ENCODE assay signal across 20 cellular contexts in the genomic region with DNA sequence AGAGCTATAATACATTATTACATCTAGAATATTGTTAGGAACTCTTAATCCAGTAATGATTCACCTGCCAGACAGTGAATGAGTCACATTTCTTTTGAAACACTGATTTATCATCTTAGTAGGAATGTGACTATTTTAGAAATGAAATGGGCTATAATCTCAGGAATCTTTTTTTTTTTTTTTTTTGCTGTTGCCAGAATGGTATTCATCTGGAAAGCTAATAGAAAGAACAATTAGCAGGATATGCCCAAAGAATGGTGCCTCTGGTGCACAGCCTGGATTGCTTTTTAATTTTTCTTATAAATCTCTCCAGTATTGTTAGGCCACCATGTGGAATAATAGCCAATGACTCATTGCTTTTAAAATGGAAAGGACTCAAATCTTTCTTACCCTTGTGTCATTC.
DNase-seq lines count a peak whose midpoint lies in the region; ATAC-seq lines count a peak whose summit lies in the region.
"Had no signal": no experiment of that assay in that cellular context is flagged by ENCODE, and none has a peak within 500 bp of the region (broad histone marks: within the 10 kb centered on the region; RNA-seq: fewer than 3 reads in every experiment).

No MANE protein-coding gene starts in this region.

- H3K4me1 Mint-ChIP-seq in T-helper 2 cell treated with Interferon-gamma antibody and Interleukin-4, amounts not matched to agents 5 μg/mL and 100 μg/mL, for 36 hours (ENCODE audit: low read depth), result no peaks in the 10 kb centered on the region
- H3K4me1 Mint-ChIP-seq: activated CD4-positive, alpha-beta T cell treated with anti-CD3 and anti-CD28 coated beads, Interleukin-2, amount 10 ng/mL, durations not matched to agents 7 days and 5 days; stimulated activated naive CD8-positive, alpha-beta T cell treated with anti-CD3 and anti-CD28 coated beads, Interleukin-15, amount 100 ng/mL, for 72 hours had no signal

- no peak overlapping the region for H3K27ac Mint-ChIP-seq in T-helper 2 cell treated with Interferon-gamma antibody and Interleukin-4, amounts not matched to agents 5 μg/mL and 100 μg/mL, for 36 hours
- H3K27ac Mint-ChIP-seq: activated CD4-positive, alpha-beta T cell treated with anti-CD3 and anti-CD28 coated beads, Interleukin-2, amount 10 ng/mL, durations not matched to agents 7 days and 5 days; stimulated activated naive CD8-positive, alpha-beta T cell treated with anti-CD3 and anti-CD28 coated beads, Interleukin-15, amount 100 ng/mL, for 72 hours had no signal

- H3K27me3 Mint-ChIP-seq in T-helper 2 cell treated with Interferon-gamma antibody and Interleukin-4, amounts not matched to agents 5 μg/mL and 100 μg/mL, for 36 hours (ENCODE audit: low read depth), result no peaks in the 10 kb centered on the region
- H3K27me3 Mint-ChIP-seq: activated CD4-positive, alpha-beta T cell treated with anti-CD3 and anti-CD28 coated beads, Interleukin-2, amount 10 ng/mL, durations not matched to agents 7 days and 5 days; stimulated activated naive CD8-positive, alpha-beta T cell treated with anti-CD3 and anti-CD28 coated beads, Interleukin-15, amount 100 ng/mL, for 72 hours had no signal

- ATAC-seq in esophagus mucosa, result peak; percentile 91
- ATAC-seq in HG03354 (IDR thresholded peaks at IDR 0.05; ENCODE audit: poor library complexity, severe bottlenecking, unreplicated experiment), result no peak
- ATAC-seq: Panc1; sciatic nerve; stimulated activated naive CD8-positive, alpha-beta T cell treated with anti-CD3 and anti-CD28 coated beads, Interleukin-15, amount 100 ng/mL, for 72 hours had no signal

- DNase-seq in HCEC 1CT (peak; percentile 3), RKO (ENCODE audit: low spot score) (peak; percentile 57), renal cortical epithelial cell (ENCODE audit: low read depth) (peak; percentile 48), T1000 (lab: John Stamatoyannopoulos, UW) (no peak), NCI-H1105 (lab: John Stamatoyannopoulos, UW) (no peak)
- DNase-seq in T-helper 2 cell treated with Interferon-gamma antibody and Interleukin-4, amounts not matched to agents 5 μg/mL and 100 μg/mL, for 36 hours (ENCODE audit: low spot score), result no peak
- DNase-seq: activated CD4-positive, alpha-beta T cell treated with anti-CD3 and anti-CD28 coated beads, Interleukin-2, amount 10 ng/mL, durations not matched to agents 7 days and 5 days; activated gamma-delta T cell treated with Interleukin-2 at 50 U/mL for 16 hours; AML-193; amygdala; COR-L47; KG1; NCI-H1105 treated with DMSO at 0.1 percent for 48 hours; NCI-H2171 treated with DMSO at 0.1 percent for 48 hours; NCI-H82; stimulated activated naive CD8-positive, alpha-beta T cell treated with anti-CD3 and anti-CD28 coated beads, Interleukin-15, amount 100 ng/mL, for 72 hours had no signal

- H3K36me3 Mint-ChIP-seq in T-helper 2 cell treated with Interferon-gamma antibody and Interleukin-4, amounts not matched to agents 5 μg/mL and 100 μg/mL, for 36 hours (ENCODE audit: low read depth), result no peaks in the 10 kb centered on the region

- H3K9me3 Mint-ChIP-seq in T-helper 2 cell treated with Interferon-gamma antibody and Interleukin-4, amounts not matched to agents 5 μg/mL and 100 μg/mL, for 36 hours, result peaks cover 3% of the 10 kb centered on the region
- H3K9me3 Mint-ChIP-seq: activated CD4-positive, alpha-beta T cell treated with anti-CD3 and anti-CD28 coated beads, Interleukin-2, amount 10 ng/mL, durations not matched to agents 7 days and 5 days had no signal

- no peak overlapping the region for H3K4me3 Mint-ChIP-seq in T-helper 2 cell treated with Interferon-gamma antibody and Interleukin-4, amounts not matched to agents 5 μg/mL and 100 μg/mL, for 36 hours
- H3K4me3 Mint-ChIP-seq: activated CD4-positive, alpha-beta T cell treated with anti-CD3 and anti-CD28 coated beads, Interleukin-2, amount 10 ng/mL, durations not matched to agents 7 days and 5 days; stimulated activated naive CD8-positive, alpha-beta T cell treated with anti-CD3 and anti-CD28 coated beads, Interleukin-15, amount 100 ng/mL, for 72 hours had no signal

Comparison
In these comparisons a context has a peak if more than half of its experiments do, and no peak if none do; other contexts are left out.
1. DNase-seq: peak in HCEC 1CT (single experiment), RKO (single experiment) and renal cortical epithelial cell (single experiment); none in T-helper 2 cell treated with Interferon-gamma antibody and Interleukin-4, amounts not matched to agents 5 μg/mL and 100 μg/mL, for 36 hours (single experiment), T1000 (single experiment) and NCI-H1105 (single experiment).